ENCODE assay signal across 27 cellular contexts in the genomic region with DNA sequence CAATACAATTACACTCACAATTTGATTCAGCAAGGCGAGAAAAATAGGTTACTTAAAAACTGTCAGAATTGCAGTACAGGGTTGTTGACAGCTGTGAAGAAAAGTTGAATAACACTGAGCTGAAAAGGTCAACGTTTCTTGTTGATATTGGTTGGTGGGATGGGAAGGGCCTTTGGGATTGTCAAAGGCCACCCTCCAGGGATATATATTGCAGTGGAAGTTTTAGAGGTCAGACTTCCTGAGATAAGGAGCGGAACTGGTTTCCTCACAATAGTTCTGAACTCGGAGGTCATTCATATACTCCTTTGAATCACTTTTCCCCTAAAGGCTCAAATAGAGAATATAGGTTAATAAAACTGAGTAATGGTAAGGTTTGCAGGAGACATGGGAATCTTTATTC.
"Had no signal": no experiment of that assay in that cellular context is flagged by ENCODE, and none has a peak within 500 bp of the region (broad histone marks: within the 10 kb centered on the region; RNA-seq: fewer than 3 reads in every experiment).

No MANE protein-coding gene starts in this region.

- H3K27me3 ChIP-seq: body of pancreas had no signal

- H3K9me3 ChIP-seq: body of pancreas had no signal

- H3K4me1 Mint-ChIP-seq: activated B cell treated with CpG ODN at 0.5 μM for 24 hours; activated T-helper 17 cell treated with anti-CD3 and anti-CD28 coated beads, Interleukin-2, amount 50 U/mL, for 72 hours; T-helper 17 cell had no signal

- H3K27ac Mint-ChIP-seq: activated B cell treated with CpG ODN at 0.5 μM for 24 hours; activated CD8-positive, alpha-beta T cell treated with anti-CD3 and anti-CD28 coated beads for 36 hours; activated naive CD8-positive, alpha-beta T cell; activated T-helper 17 cell treated with anti-CD3 and anti-CD28 coated beads, Interleukin-2, amount 50 U/mL, for 72 hours; T-helper 17 cell; T-helper 2 cell treated with Interferon-gamma antibody and Interleukin-4, amounts not matched to agents 5 μg/mL and 100 μg/mL, for 36 hours had no signal

- H3K27me3 Mint-ChIP-seq: activated B cell treated with CpG ODN at 0.5 μM for 24 hours; activated CD8-positive, alpha-beta T cell treated with anti-CD3 and anti-CD28 coated beads for 36 hours; T-helper 17 cell had no signal

- H3K4me1 ChIP-seq: body of pancreas had no signal

- H3K9me3 Mint-ChIP-seq: activated B cell treated with CpG ODN at 0.5 μM for 24 hours; activated CD8-positive, alpha-beta T cell treated with anti-CD3 and anti-CD28 coated beads for 36 hours; activated T-helper 17 cell treated with anti-CD3 and anti-CD28 coated beads, Interleukin-2, amount 50 U/mL, for 72 hours had no signal

- H3K36me3 ChIP-seq: WERI-Rb-1 had no signal

- DNase-seq: activated B cell treated with CpG ODN at 0.5 μM for 24 hours; activated CD4-positive, alpha-beta T cell treated with anti-CD3 and anti-CD28 coated beads for 48 hours; activated CD4-positive, alpha-beta T cell treated with anti-CD3 and anti-CD28 coated beads, Interleukin-2, amount 50 U/mL, for 1 hour; activated CD4-positive, alpha-beta T cell treated with anti-CD3 and anti-CD28 coated beads, Interleukin-2, amount 50 U/mL, for 48 hours; activated CD8-positive, alpha-beta memory T cell treated with anti-CD3 and anti-CD28 coated beads for 24 hours; activated CD8-positive, alpha-beta T cell treated with anti-CD3 and anti-CD28 coated beads for 36 hours; activated effector memory CD4-positive, alpha-beta T cell treated with Interleukin-2 at 50 U/mL for 16 hours; activated gamma-delta T cell treated with Interleukin-2 at 50 U/mL for 16 hours; activated naive CD4-positive, alpha-beta T cell treated with anti-CD3 and anti-CD28 coated beads, Interleukin-2, amount 50 U/mL, for 16 hours; activated naive CD4-positive, alpha-beta T cell treated with Interleukin-2 at 50 U/mL for 16 hours; activated T-cell treated with anti-CD3 and anti-CD28 coated beads, Interleukin-2, amount 50 U/mL, for 4 hours; amygdala; aorta; body of pancreas; caudate nucleus; cortex of kidney; effector CD8-positive, alpha-beta T cell; foreskin fibroblast; T-helper 1 cell; T-helper 17 cell; T1000; WERI-Rb-1 had no signal

- H3K4me3 ChIP-seq: body of pancreas had no signal

- H3K4me3 Mint-ChIP-seq: activated B cell treated with CpG ODN at 0.5 μM for 24 hours; activated CD8-positive, alpha-beta T cell treated with anti-CD3 and anti-CD28 coated beads for 36 hours; activated naive CD8-positive, alpha-beta T cell; activated T-cell treated with anti-CD3 and anti-CD28 coated beads, Interleukin-2, amount 50 U/mL, for 4 hours; activated T-helper 17 cell treated with anti-CD3 and anti-CD28 coated beads, Interleukin-2, amount 50 U/mL, for 72 hours; T-helper 17 cell; T-helper 2 cell treated with Interferon-gamma antibody and Interleukin-4, amounts not matched to agents 5 μg/mL and 100 μg/mL, for 36 hours had no signal

- H3K36me3 Mint-ChIP-seq: activated naive CD8-positive, alpha-beta T cell had no signal

- ATAC-seq: activated CD4-positive, CD25-positive, alpha-beta regulatory T cell treated with anti-CD3 and anti-CD28 coated beads, Interleukin-2, amount 50 U/mL, for 24 hours; activated CD8-positive, alpha-beta T cell treated with anti-CD3 and anti-CD28 coated beads for 36 hours; activated T-cell treated with anti-CD3 and anti-CD28 coated beads, Interleukin-2, amount 50 U/mL, for 4 hours; activated T-helper 17 cell treated with anti-CD3 and anti-CD28 coated beads, Interleukin-2, amount 50 U/mL, for 72 hours; body of pancreas; esophagus mucosa; T-helper 17 cell had no signal

- H3K27ac ChIP-seq: body of pancreas, WERI-Rb-1 had no signal
